Comparison of ENCODE assay signal across 23 cellular contexts in the genomic region with DNA sequence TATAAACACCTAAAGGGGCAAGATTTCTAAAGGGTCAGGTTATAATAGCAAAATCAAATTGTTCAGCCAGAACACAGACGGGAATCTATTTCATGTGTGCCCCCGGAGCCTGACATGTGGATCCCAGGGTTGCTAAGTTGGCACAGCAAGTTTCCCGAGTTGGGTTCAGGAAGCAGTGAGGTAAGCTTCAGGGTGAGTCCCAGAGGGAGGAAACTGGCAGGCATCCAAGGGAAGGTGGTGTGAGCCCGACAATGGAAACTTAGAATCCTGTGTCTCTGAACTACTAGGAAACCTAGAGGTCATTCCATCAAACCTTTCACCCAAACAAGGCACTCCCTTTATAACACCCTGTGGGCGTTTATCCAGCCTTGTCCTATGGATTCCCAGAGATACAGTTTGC.
DNase-seq lines count a peak whose midpoint lies in the region; ATAC-seq and TF ChIP-seq lines count a peak whose summit lies in the region.
"Had no signal": no experiment of that assay in that cellular context is flagged by ENCODE, and none has a peak within 500 bp of the region (broad histone marks: within the 10 kb centered on the region; RNA-seq: fewer than 3 reads in every experiment).

No MANE protein-coding gene starts in this region.

- TF ChIP-seq POLR2A in adrenal gland (IDR thresholded peaks at IDR 0.05), result no peak
- TF ChIP-seq POLR2A in gastroesophageal sphincter (IDR thresholded peaks at IDR 0.05), result no peak

- no peak for TF ChIP-seq EP300 in gastroesophageal sphincter (IDR thresholded peaks at IDR 0.05)

- ATAC-seq in left cardiac atrium (peak in 1 of 2 donors; percentile 19), gastroesophageal sphincter (peak; percentile 58), upper lobe of right lung (peak; percentile 21)
- ATAC-seq: activated CD8-positive, alpha-beta T cell treated with anti-CD3 and anti-CD28 coated beads for 36 hours; HCT116 had no signal

- H3K4me1 ChIP-seq in right atrium auricular region (no peaks in the 10 kb centered on the region), adrenal gland (replicated peaks in 1 of 2) (no peaks in the 10 kb centered on the region), gastroesophageal sphincter (peaks cover 0 to 8% (median 1%) of the 10 kb centered on the region in 3 donors), upper lobe of right lung (no peaks in the 10 kb centered on the region)
- H3K4me1 ChIP-seq: neural progenitor cell, testis had no signal

- H3K27me3 ChIP-seq in right atrium auricular region, result no peaks in the 10 kb centered on the region
- H3K27me3 ChIP-seq in adrenal gland, result peaks cover 3% of the 10 kb centered on the region
- no peaks in the 10 kb centered on the region for H3K27me3 ChIP-seq in gastroesophageal sphincter
- no peaks in the 10 kb centered on the region for H3K27me3 ChIP-seq in upper lobe of right lung
- H3K27me3 ChIP-seq: neural progenitor cell, testis had no signal

- H3K27ac ChIP-seq in right atrium auricular region (no peak overlapping the region), adrenal gland (no peak overlapping the region), gastroesophageal sphincter (no peak overlapping the region), upper lobe of right lung (no peak overlapping the region)
- H3K27ac ChIP-seq: neural progenitor cell, psoas muscle, testis had no signal

- intact Hi-C loops in left cardiac atrium (cut with DNase I), result no loop called here
- intact Hi-C loops in adrenal gland (cut with DNase I), result no loop called here
- intact Hi-C loops in upper lobe of right lung (cut with DNase I), result no loop called here

- H3K4me3 ChIP-seq in right atrium auricular region (no peak overlapping the region), adrenal gland (no peak overlapping the region), gastroesophageal sphincter (no peak overlapping the region), upper lobe of right lung (no peak overlapping the region)
- H3K4me3 ChIP-seq: neural progenitor cell, psoas muscle, testis had no signal

- no peaks in the 10 kb centered on the region for H3K9me3 ChIP-seq in right atrium auricular region
- no peaks in the 10 kb centered on the region for H3K9me3 ChIP-seq in adrenal gland (replicated peaks in 1 of 3)
- H3K9me3 ChIP-seq in gastroesophageal sphincter, result no peaks in the 10 kb centered on the region
- H3K9me3 ChIP-seq in upper lobe of right lung, result no peaks in the 10 kb centered on the region
- H3K9me3 ChIP-seq: psoas muscle, SK-N-SH, testis had no signal

- peak; percentile 53 for DNase-seq in left cardiac atrium
- DNase-seq in right atrium auricular region (ENCODE audit: low spot score), result no peak
- peak in 5 of 7 donors; percentile 12 to 63 (median 29) for DNase-seq in adrenal gland
- DNase-seq in upper lobe of right lung, result no peak
- DNase-seq in HUDEP-2 (lab: John Stamatoyannopoulos, UW; ENCODE audit: unreplicated experiment in 76 of 76), result no peak
- DNase-seq in central memory CD4-positive, alpha-beta T cell, result no peak
- no peak for DNase-seq in NOMO-1 (lab: John Stamatoyannopoulos, UW; ENCODE audit: unreplicated experiment in 2 of 2)
- DNase-seq: ACHN; activated B cell treated with CpG ODN at 0.5 μM for 24 hours; activated CD8-positive, alpha-beta T cell treated with anti-CD3 and anti-CD28 coated beads for 36 hours; activated naive CD4-positive, alpha-beta T cell treated with anti-CD3 and anti-CD28 coated beads for 36 hours; activated T-cell treated with anti-CD3 and anti-CD28 coated beads, Interleukin-2, amount 50 U/mL, for 1 hour; foreskin fibroblast; KBM-7; NCI-H1048; NCI-H2029; NCI-H510A; psoas muscle; SK-N-SH; testis had no signal

- H3K36me3 ChIP-seq in right atrium auricular region (no peaks in the 10 kb centered on the region), adrenal gland (replicated peaks in 1 of 2) (no peaks in the 10 kb centered on the region), gastroesophageal sphincter (no peaks in the 10 kb centered on the region), upper lobe of right lung (no peaks in the 10 kb centered on the region)
- H3K36me3 ChIP-seq: neural progenitor cell had no signal

- WGBS in adrenal gland, 4 donors, result 57 to 65% (median 65%) methylated on average over 5 of the region's 5 CpGs
- 75 to 83% methylated on average over 2 to 5 of the region's 5 CpGs for WGBS in gastroesophageal sphincter (ENCODE audit: low coverage in 1 of 2), 2 donors

- TF ChIP-seq CTCF in right atrium auricular region (IDR thresholded peaks at IDR 0.05) (no peak), adrenal gland (IDR thresholded peaks at IDR 0.05) (no peak), gastroesophageal sphincter (IDR thresholded peaks at IDR 0.05) (no peak), upper lobe of right lung (IDR thresholded peaks at IDR 0.05) (no peak)

Comparison
In these comparisons a context has a peak if more than half of its experiments do, and no peak if none do; other contexts are left out.
1. DNase-seq: peak in left cardiac atrium (single experiment) and adrenal gland (5 of 7); none in right atrium auricular region (single experiment), upper lobe of right lung (single experiment), HUDEP-2 (0 of 76), central memory CD4-positive, alpha-beta T cell (single experiment) and NOMO-1 (0 of 2).